8 cellular contexts compared by ENCODE assay signal in genomic region chr2:3805120-3805519, GRCh38.
DNase-seq lines count a peak whose midpoint lies in the region; ATAC-seq, FAIRE-seq and TF ChIP-seq lines count a peak whose summit lies in the region.

No MANE protein-coding gene starts in this region.

- TF ChIP-seq RAD21 in A549 (conservative IDR thresholded peaks at IDR 0.05 in 1 of 2, IDR thresholded peaks at IDR 0.05 in 1 of 2), result peak; percentile 41 to 48; a peak in 4 of 5 replicates

- no TSS peak for BruUV-seq in PC-3 (replicated peaks; lab: Mats Ljungman, UMichigan)

- H3K4me3 ChIP-seq in A549, result no peak overlapping the region
- no peak overlapping the region for H3K4me3 ChIP-seq in PC-3 (ENCODE audit: low read length)

- H3K4me2 ChIP-seq in A549 (no peak overlapping the region), PC-3 (ENCODE audit: low read length) (no peak overlapping the region)

- ATAC-seq in A549 (peak; percentile 80 to 93), PC-3 (peak; percentile 85), GM21381 (IDR thresholded peaks at IDR 0.05; ENCODE audit: unreplicated experiment) (no peak)

- no peaks in the 10 kb centered on the region for H3F3A ChIP-seq in PC-3 (ENCODE audit: low read length, unreplicated experiment)

- no peak overlapping the region for H3K9ac ChIP-seq in PC-3 (ENCODE audit: low read length)

- H4K20me1 ChIP-seq in PC-3 (ENCODE audit: low read length), result no peaks in the 10 kb centered on the region

- TF ChIP-seq CTCF in A549 (IDR thresholded peaks at IDR 0.05), result peak; percentile 55
- peak; percentile 14 for TF ChIP-seq CTCF in GM13977 (IDR thresholded peaks at IDR 0.05; ENCODE audit: extremely low read depth, insufficient read depth, missing control alignments)
- peak; percentile 80 for TF ChIP-seq CTCF in PC-3 (conservative IDR thresholded peaks at IDR 0.05; ENCODE audit: low read depth, low read length)

- H2AFZ ChIP-seq in PC-3 (ENCODE audit: low read length), result no peak overlapping the region

- H3K27ac ChIP-seq in A549 (no peak overlapping the region), PC-3 (ENCODE audit: low read length) (no peak overlapping the region)

- H3K4me1 ChIP-seq in A549 (no peaks in the 10 kb centered on the region; the same call in 2 of the 3 replicates), PC-3 (ENCODE audit: insufficient read depth, low read length) (no peaks in the 10 kb centered on the region)

- CTCF ChIA-PET in A549 (lab: Yijun Ruan, JAX) (interaction anchor here (0.7 to 6.8 kb wide), 12 partner anchors 20 to 196 kb away, joined by 3 to 66 read pairs (median 4); no protein-coding TSS in a partner anchor), PC-3 (lab: Charles Lee) (interaction anchor here (0.6 to 0.8 kb wide), 4 partner anchors 20 to 113 kb away, joined by 3 to 13 read pairs (median 5); no protein-coding TSS in a partner anchor)

- H3K79me2 ChIP-seq in PC-3 (ENCODE audit: low read length), result no peaks in the 10 kb centered on the region

- in situ Hi-C loops in GM13977 (cut with MboI; ENCODE audit: low pct_unique_long_range_greater_than_20kb, low sequenced_read_pairs, unreplicated experiment), result no loop called here

- H3K36me3 ChIP-seq in PC-3 (ENCODE audit: low read depth, low read length), result no peaks in the 10 kb centered on the region

- H3K9me2 ChIP-seq in PC-3 (replicated peaks; ENCODE audit: low read length), result no peaks in the 10 kb centered on the region

- DNase-seq in A549 (ENCODE audit: low read depth in 1 of 2, low spot score in 1 of 2) (peak; percentile 54 to 64), GM13977 (ENCODE audit: low spot score) (no peak), PC-3 (peak; percentile 70), iPS DF 4.7 (ENCODE audit: extremely low read depth, low spot score) (peak; percentile 25), MV-4-11 (lab: John Stamatoyannopoulos, UW) (no peak), NCI-H1436 (lab: John Stamatoyannopoulos, UW) (no peak), germinal center (ENCODE audit: low spot score) (no peak)

- intact Hi-C loops in PC-3 (cut with micrococcal nuclease), result loop anchor here (1.0 to 2.0 kb wide), 2 partner anchors 67 to 76 kb away; no protein-coding TSS in a partner anchor

- no peak for TF ChIP-seq POLR2A in A549 (IDR thresholded peaks at IDR 0.05; ENCODE audit: low read length)

- peaks cover 10% of the 10 kb centered on the region; the same call in 1 of the 2 replicates for H3K27me3 ChIP-seq in PC-3 (ENCODE audit: low read length)

- FAIRE-seq in A549 (lab: Jason Lieb, UNC), result no peak

- 0 out of 3 replicates have a peak, but pooled peaks cover 10% of the 10 kb centered on the region for H3K9me3 ChIP-seq in A549
- no peaks in the 10 kb centered on the region for H3K9me3 ChIP-seq in PC-3 (ENCODE audit: low read length)

- POLR2A ChIA-PET in A549 (lab: Yijun Ruan, JAX) (no interaction called here), PC-3 (lab: Charles Lee; ENCODE audit: unreplicated experiment) (no interaction called here)

- 18% methylated on average over 8 of the region's 8 CpGs for WGBS in A549 (ENCODE audit: missing lambda C conversion rate)

- TF ChIP-seq EP300 in A549 (IDR thresholded peaks at IDR 0.05), result no peak

TF ChIP-seq in A549, 52 proteins besides CTCF, POLR2A, EP300 and RAD21:
- TF ChIP-seq NFE2L2 (conservative IDR thresholded peaks at IDR 0.05; ENCODE audit: low read length) (no peak), RCOR1 (IDR thresholded peaks at IDR 0.05; ENCODE audit: low read depth, low read length) (no peak), HOXA7 (CRISPR knock-in tag; IDR thresholded peaks at IDR 0.05) (no peak), CEBPB (IDR thresholded peaks at IDR 0.05) (no peak), CBX8 (IDR thresholded peaks at IDR 0.05) (no peak), MAX (IDR thresholded peaks at IDR 0.05) (no peak), FOSB (CRISPR knock-in tag; IDR thresholded peaks at IDR 0.05) (no peak), SMC3 (IDR thresholded peaks at IDR 0.05) (peak; percentile 45; the same call in 1 of the 3 replicates)
TF ChIP-seq in A549: peak in this region for 1.

Comparison
In these comparisons a context has a peak if more than half of its experiments do, and no peak if none do; other contexts are left out.
1. DNase-seq: peak in A549 (2 of 2), PC-3 (single experiment) and iPS DF 4.7 (single experiment); none in GM13977 (single experiment), MV-4-11 (single experiment), NCI-H1436 (single experiment) and germinal center (single experiment).
2. CTCF ChIP-seq: peak in every context shown above with its lines; median percentile 80 in PC-3; 55 in A549; 14 in GM13977.